ENCODE assay signal across 1 cellular context in genomic region chr6:167652701-167653095, GRCh38.
TF ChIP-seq lines count a peak whose summit lies in the region.

No MANE protein-coding gene starts in this region.

TF ChIP-seq in GM23338, 12 proteins besides CTCF, POLR2A, EP300 and RAD21 (continued from another document):
- no peak for TF ChIP-seq REST (IDR thresholded peaks at IDR 0.05; ENCODE audit: unreplicated experiment)
- TF ChIP-seq, protein P1, sequence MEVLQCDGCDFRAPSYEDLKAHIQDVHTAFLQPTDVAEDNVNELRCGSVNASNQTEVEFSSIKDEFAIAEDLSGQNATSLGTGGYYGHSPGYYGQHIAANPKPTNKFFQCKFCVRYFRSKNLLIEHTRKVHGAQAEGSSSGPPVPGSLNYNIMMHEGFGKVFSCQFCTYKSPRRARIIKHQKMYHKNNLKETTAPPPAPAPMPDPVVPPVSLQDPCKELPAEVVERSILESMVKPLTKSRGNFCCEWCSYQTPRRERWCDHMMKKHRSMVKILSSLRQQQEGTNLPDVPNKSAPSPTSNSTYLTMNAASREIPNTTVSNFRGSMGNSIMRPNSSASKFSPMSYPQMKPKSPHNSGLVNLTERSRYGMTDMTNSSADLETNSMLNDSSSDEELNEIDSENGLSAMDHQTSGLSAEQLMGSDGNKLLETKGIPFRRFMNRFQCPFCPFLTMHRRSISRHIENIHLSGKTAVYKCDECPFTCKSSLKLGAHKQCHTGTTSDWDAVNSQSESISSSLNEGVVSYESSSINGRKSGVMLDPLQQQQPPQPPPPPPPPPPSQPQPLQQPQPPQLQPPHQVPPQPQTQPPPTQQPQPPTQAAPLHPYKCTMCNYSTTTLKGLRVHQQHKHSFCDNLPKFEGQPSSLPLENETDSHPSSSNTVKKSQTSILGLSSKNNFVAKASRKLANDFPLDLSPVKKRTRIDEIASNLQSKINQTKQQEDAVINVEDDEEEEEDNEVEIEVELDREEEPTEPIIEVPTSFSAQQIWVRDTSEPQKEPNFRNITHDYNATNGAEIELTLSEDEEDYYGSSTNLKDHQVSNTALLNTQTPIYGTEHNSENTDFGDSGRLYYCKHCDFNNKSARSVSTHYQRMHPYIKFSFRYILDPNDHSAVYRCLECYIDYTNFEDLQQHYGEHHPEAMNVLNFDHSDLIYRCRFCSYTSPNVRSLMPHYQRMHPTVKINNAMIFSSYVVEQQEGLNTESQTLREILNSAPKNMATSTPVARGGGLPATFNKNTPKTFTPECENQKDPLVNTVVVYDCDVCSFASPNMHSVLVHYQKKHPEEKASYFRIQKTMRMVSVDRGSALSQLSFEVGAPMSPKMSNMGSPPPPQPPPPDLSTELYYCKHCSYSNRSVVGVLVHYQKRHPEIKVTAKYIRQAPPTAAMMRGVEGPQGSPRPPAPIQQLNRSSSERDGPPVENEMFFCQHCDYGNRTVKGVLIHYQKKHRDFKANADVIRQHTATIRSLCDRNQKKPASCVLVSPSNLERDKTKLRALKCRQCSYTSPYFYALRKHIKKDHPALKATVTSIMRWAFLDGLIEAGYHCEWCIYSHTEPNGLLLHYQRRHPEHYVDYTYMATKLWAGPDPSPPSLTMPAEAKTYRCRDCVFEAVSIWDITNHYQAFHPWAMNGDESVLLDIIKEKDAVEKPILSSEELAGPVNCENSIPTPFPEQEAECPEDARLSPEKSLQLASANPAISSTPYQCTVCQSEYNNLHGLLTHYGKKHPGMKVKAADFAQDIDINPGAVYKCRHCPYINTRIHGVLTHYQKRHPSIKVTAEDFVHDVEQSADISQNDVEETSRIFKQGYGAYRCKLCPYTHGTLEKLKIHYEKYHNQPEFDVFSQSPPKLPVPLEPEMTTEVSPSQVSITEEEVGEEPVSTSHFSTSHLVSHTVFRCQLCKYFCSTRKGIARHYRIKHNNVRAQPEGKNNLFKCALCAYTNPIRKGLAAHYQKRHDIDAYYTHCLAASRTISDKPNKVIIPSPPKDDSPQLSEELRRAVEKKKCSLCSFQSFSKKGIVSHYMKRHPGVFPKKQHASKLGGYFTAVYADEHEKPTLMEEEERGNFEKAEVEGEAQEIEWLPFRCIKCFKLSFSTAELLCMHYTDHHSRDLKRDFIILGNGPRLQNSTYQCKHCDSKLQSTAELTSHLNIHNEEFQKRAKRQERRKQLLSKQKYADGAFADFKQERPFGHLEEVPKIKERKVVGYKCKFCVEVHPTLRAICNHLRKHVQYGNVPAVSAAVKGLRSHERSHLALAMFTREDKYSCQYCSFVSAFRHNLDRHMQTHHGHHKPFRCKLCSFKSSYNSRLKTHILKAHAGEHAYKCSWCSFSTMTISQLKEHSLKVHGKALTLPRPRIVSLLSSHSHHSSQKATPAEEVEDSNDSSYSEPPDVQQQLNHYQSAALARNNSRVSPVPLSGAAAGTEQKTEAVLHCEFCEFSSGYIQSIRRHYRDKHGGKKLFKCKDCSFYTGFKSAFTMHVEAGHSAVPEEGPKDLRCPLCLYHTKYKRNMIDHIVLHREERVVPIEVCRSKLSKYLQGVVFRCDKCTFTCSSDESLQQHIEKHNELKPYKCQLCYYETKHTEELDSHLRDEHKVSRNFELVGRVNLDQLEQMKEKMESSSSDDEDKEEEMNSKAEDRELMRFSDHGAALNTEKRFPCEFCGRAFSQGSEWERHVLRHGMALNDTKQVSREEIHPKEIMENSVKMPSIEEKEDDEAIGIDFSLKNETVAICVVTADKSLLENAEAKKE (CRISPR knock-in tag; IDR thresholded peaks at IDR 0.05), result no peak
- TF ChIP-seq, protein P2, sequence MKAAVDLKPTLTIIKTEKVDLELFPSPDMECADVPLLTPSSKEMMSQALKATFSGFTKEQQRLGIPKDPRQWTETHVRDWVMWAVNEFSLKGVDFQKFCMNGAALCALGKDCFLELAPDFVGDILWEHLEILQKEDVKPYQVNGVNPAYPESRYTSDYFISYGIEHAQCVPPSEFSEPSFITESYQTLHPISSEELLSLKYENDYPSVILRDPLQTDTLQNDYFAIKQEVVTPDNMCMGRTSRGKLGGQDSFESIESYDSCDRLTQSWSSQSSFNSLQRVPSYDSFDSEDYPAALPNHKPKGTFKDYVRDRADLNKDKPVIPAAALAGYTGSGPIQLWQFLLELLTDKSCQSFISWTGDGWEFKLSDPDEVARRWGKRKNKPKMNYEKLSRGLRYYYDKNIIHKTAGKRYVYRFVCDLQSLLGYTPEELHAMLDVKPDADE (IDR thresholded peaks at IDR 0.05), result no peak
